Comparison of ENCODE assay signal across 1 cellular context in the genomic region with DNA sequence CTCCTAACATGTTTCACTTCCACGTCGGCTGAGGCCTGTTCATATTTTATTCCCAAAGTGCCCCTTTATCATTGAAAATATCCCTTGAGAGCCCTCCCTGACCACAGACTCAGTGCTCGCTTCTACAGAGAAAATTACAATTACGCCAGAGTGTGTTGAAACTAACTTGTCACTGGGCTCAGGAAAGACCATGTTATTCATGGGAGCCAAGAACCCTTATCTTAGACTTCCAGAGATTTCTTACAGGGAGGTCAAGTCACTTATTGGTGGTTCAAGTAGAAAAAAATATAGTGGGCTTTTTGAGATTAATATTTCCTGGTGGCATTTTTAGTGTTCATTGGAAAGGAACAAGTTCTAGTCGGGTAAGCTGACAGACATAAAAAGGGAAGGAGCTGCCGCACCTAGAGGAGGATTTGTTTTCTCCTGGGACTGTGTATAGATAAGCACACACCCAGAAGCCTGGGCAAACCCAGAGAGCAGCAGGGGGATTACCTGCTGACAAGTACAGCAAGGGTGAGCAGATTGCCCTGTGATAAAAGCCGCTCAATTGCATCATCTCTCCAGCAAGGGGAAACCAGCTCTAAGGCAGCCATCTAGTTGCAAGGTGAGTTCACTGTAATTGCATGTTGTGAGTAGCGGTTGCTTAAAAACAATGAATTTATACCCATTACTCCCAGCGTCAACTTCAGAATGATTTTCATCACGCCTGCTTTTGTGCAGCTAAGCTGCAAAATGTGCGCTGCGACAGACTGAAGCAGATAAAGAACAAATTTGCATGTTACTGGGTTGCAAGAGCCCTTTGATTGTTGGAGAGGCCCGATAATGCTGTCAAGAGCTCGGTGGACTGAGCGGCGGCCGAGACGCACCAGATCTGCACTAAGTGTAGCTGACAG.
TF ChIP-seq lines count a peak whose summit lies in the region.

No MANE protein-coding gene starts in this region.

TF ChIP-seq in K562, 482 proteins besides CTCF, POLR2A, EP300 and RAD21 (continued from another document and continues in another):
- TF ChIP-seq, protein P1, sequence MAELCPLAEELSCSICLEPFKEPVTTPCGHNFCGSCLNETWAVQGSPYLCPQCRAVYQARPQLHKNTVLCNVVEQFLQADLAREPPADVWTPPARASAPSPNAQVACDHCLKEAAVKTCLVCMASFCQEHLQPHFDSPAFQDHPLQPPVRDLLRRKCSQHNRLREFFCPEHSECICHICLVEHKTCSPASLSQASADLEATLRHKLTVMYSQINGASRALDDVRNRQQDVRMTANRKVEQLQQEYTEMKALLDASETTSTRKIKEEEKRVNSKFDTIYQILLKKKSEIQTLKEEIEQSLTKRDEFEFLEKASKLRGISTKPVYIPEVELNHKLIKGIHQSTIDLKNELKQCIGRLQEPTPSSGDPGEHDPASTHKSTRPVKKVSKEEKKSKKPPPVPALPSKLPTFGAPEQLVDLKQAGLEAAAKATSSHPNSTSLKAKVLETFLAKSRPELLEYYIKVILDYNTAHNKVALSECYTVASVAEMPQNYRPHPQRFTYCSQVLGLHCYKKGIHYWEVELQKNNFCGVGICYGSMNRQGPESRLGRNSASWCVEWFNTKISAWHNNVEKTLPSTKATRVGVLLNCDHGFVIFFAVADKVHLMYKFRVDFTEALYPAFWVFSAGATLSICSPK (IDR thresholded peaks at IDR 0.05; ENCODE audit: borderline replicate concordance) = no peak
- TF ChIP-seq, protein P2, sequence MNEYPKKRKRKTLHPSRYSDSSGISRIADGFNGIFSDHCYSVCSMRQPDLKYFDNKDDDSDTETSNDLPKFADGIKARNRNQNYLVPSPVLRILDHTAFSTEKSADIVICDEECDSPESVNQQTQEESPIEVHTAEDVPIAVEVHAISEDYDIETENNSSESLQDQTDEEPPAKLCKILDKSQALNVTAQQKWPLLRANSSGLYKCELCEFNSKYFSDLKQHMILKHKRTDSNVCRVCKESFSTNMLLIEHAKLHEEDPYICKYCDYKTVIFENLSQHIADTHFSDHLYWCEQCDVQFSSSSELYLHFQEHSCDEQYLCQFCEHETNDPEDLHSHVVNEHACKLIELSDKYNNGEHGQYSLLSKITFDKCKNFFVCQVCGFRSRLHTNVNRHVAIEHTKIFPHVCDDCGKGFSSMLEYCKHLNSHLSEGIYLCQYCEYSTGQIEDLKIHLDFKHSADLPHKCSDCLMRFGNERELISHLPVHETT (CRISPR knock-in tag; conservative IDR thresholded peaks at IDR 0.05 in 1 of 2, IDR thresholded peaks at IDR 0.05 in 1 of 2) = no peak
- TF ChIP-seq KDM2B (CRISPR knock-in tag; IDR thresholded peaks at IDR 0.05) (no peak), MAFF (IDR thresholded peaks at IDR 0.05; ENCODE audit: low read length) (no peak), SOX6 (IDR thresholded peaks at IDR 0.05) (peak; percentile 76), ZNF668 (CRISPR knock-in tag; IDR thresholded peaks at IDR 0.05) (no peak), XRCC4 (IDR thresholded peaks at IDR 0.05; ENCODE audit: extremely low read depth, insufficient read depth, insufficient read length) (no peak), MAZ (CRISPR knock-in tag; conservative IDR thresholded peaks at IDR 0.05 in 1 of 2, IDR thresholded peaks at IDR 0.05 in 1 of 2) (no peak), SREBF1 (IDR thresholded peaks at IDR 0.05; ENCODE audit: borderline replicate concordance, low read depth, low read length) (no peak), EZH2 (IDR thresholded peaks at IDR 0.05; ENCODE audit: borderline replicate concordance, low read depth, low read length) (no peak), HDAC2 (IDR thresholded peaks at IDR 0.05) (peak; percentile 35; the same call in 1 of the 2 replicates), TOE1 (IDR thresholded peaks at IDR 0.05; ENCODE audit: borderline replicate concordance) (no peak), TOE1 (CRISPR knock-in tag; IDR thresholded peaks at IDR 0.05; ENCODE audit: borderline replicate concordance, low read depth) (no peak), SMAD1 (IDR thresholded peaks at IDR 0.05; ENCODE audit: low read depth, low read length, partially characterized antibody) (no peak), ZNF121 (CRISPR knock-in tag; conservative IDR thresholded peaks at IDR 0.05) (no peak), ZNF561 (CRISPR knock-in tag; conservative IDR thresholded peaks at IDR 0.05) (no peak), DPF2 (IDR thresholded peaks at IDR 0.05) (peak; percentile 58; the same call in 1 of the 2 replicates), XRCC3 (IDR thresholded peaks at IDR 0.05) (no peak), ZNF174 (CRISPR knock-in tag; IDR thresholded peaks at IDR 0.05) (no peak), BHLHE40 (IDR thresholded peaks at IDR 0.05; ENCODE audit: low read length) (0 out of 2 replicates have a peak, but pooled peaks have one; percentile 9), TBL1XR1 (IDR thresholded peaks at IDR 0.05; ENCODE audit: low read length in 2 of 2) (no peak), ELF2 (CRISPR knock-in tag; IDR thresholded peaks at IDR 0.05) (no peak), CBFA2T3 (IDR thresholded peaks at IDR 0.05) (peak; percentile 40; the same call in 1 of the 2 replicates), SMAD3 (CRISPR knock-in tag; conservative IDR thresholded peaks at IDR 0.05) (no peak), POLR2AphosphoS2 (IDR thresholded peaks at IDR 0.05; ENCODE audit: low read length) (no peak), ZNF263 (CRISPR knock-in tag; IDR thresholded peaks at IDR 0.05; ENCODE audit: borderline replicate concordance) (no peak), FOXA1 (IDR thresholded peaks at IDR 0.05; ENCODE audit: borderline replicate concordance) (no peak), MXI1 (IDR thresholded peaks at IDR 0.05; ENCODE audit: low read depth, low read length) (no peak), RNF2 (IDR thresholded peaks at IDR 0.05) (no peak), SMARCA4 (IDR thresholded peaks at IDR 0.05) (peak; percentile 54; the same call in 1 of the 2 replicates), HNRNPUL1 (IDR thresholded peaks at IDR 0.05; ENCODE audit: low read length) (no peak), PHF20 (IDR thresholded peaks at IDR 0.05; ENCODE audit: partially characterized antibody) (no peak), BACH1 (tag; IDR thresholded peaks at IDR 0.05) (no peak), MAFK (IDR thresholded peaks at IDR 0.05; ENCODE audit: low read length) (no peak), ZNF699 (CRISPR knock-in tag; IDR thresholded peaks at IDR 0.05; ENCODE audit: insufficient replicate concordance) (no peak), HMGN3 (IDR thresholded peaks at IDR 0.05; ENCODE audit: borderline replicate concordance, extremely low read depth, insufficient read length, low read depth, low read length) (no peak), NR3C1 (CRISPR knock-in tag; IDR thresholded peaks at IDR 0.05) (no peak), PRMT5 (CRISPR knock-in tag; IDR thresholded peaks at IDR 0.05) (no peak), CXXC5 (CRISPR knock-in tag; IDR thresholded peaks at IDR 0.05) (peak; percentile 44; the same call in 1 of the 2 replicates)
- TF ChIP-seq, protein P3, sequence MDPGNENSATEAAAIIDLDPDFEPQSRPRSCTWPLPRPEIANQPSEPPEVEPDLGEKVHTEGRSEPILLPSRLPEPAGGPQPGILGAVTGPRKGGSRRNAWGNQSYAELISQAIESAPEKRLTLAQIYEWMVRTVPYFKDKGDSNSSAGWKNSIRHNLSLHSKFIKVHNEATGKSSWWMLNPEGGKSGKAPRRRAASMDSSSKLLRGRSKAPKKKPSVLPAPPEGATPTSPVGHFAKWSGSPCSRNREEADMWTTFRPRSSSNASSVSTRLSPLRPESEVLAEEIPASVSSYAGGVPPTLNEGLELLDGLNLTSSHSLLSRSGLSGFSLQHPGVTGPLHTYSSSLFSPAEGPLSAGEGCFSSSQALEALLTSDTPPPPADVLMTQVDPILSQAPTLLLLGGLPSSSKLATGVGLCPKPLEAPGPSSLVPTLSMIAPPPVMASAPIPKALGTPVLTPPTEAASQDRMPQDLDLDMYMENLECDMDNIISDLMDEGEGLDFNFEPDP (CRISPR knock-in tag; IDR thresholded peaks at IDR 0.05) = no peak
- TF ChIP-seq, protein P4, sequence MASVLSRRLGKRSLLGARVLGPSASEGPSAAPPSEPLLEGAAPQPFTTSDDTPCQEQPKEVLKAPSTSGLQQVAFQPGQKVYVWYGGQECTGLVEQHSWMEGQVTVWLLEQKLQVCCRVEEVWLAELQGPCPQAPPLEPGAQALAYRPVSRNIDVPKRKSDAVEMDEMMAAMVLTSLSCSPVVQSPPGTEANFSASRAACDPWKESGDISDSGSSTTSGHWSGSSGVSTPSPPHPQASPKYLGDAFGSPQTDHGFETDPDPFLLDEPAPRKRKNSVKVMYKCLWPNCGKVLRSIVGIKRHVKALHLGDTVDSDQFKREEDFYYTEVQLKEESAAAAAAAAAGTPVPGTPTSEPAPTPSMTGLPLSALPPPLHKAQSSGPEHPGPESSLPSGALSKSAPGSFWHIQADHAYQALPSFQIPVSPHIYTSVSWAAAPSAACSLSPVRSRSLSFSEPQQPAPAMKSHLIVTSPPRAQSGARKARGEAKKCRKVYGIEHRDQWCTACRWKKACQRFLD (CRISPR knock-in tag; IDR thresholded peaks at IDR 0.05) = no peak
- TF ChIP-seq, protein P5, sequence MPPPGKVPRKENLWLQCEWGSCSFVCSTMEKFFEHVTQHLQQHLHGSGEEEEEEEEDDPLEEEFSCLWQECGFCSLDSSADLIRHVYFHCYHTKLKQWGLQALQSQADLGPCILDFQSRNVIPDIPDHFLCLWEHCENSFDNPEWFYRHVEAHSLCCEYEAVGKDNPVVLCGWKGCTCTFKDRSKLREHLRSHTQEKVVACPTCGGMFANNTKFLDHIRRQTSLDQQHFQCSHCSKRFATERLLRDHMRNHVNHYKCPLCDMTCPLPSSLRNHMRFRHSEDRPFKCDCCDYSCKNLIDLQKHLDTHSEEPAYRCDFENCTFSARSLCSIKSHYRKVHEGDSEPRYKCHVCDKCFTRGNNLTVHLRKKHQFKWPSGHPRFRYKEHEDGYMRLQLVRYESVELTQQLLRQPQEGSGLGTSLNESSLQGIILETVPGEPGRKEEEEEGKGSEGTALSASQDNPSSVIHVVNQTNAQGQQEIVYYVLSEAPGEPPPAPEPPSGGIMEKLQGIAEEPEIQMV (tag; conservative IDR thresholded peaks at IDR 0.05; ENCODE audit: low read depth) = no peak
- TF ChIP-seq, protein P6, sequence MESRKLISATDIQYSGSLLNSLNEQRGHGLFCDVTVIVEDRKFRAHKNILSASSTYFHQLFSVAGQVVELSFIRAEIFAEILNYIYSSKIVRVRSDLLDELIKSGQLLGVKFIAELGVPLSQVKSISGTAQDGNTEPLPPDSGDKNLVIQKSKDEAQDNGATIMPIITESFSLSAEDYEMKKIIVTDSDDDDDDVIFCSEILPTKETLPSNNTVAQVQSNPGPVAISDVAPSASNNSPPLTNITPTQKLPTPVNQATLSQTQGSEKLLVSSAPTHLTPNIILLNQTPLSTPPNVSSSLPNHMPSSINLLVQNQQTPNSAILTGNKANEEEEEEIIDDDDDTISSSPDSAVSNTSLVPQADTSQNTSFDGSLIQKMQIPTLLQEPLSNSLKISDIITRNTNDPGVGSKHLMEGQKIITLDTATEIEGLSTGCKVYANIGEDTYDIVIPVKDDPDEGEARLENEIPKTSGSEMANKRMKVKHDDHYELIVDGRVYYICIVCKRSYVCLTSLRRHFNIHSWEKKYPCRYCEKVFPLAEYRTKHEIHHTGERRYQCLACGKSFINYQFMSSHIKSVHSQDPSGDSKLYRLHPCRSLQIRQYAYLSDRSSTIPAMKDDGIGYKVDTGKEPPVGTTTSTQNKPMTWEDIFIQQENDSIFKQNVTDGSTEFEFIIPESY (CRISPR knock-in tag; IDR thresholded peaks at IDR 0.05) = no peak
- TF ChIP-seq, protein P7, sequence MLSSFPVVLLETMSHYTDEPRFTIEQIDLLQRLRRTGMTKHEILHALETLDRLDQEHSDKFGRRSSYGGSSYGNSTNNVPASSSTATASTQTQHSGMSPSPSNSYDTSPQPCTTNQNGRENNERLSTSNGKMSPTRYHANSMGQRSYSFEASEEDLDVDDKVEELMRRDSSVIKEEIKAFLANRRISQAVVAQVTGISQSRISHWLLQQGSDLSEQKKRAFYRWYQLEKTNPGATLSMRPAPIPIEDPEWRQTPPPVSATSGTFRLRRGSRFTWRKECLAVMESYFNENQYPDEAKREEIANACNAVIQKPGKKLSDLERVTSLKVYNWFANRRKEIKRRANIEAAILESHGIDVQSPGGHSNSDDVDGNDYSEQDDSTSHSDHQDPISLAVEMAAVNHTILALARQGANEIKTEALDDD (IDR thresholded peaks at IDR 0.05) = peak; percentile 75
- TF ChIP-seq, protein P8, sequence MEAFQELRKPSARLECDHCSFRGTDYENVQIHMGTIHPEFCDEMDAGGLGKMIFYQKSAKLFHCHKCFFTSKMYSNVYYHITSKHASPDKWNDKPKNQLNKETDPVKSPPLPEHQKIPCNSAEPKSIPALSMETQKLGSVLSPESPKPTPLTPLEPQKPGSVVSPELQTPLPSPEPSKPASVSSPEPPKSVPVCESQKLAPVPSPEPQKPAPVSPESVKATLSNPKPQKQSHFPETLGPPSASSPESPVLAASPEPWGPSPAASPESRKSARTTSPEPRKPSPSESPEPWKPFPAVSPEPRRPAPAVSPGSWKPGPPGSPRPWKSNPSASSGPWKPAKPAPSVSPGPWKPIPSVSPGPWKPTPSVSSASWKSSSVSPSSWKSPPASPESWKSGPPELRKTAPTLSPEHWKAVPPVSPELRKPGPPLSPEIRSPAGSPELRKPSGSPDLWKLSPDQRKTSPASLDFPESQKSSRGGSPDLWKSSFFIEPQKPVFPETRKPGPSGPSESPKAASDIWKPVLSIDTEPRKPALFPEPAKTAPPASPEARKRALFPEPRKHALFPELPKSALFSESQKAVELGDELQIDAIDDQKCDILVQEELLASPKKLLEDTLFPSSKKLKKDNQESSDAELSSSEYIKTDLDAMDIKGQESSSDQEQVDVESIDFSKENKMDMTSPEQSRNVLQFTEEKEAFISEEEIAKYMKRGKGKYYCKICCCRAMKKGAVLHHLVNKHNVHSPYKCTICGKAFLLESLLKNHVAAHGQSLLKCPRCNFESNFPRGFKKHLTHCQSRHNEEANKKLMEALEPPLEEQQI (IDR thresholded peaks at IDR 0.05) = no peak
- TF ChIP-seq, protein P9, sequence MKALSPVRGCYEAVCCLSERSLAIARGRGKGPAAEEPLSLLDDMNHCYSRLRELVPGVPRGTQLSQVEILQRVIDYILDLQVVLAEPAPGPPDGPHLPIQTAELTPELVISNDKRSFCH (CRISPR knock-in tag; IDR thresholded peaks at IDR 0.05) = no peak
- TF ChIP-seq, protein P9 (tag; IDR thresholded peaks at IDR 0.05) = no peak
- TF ChIP-seq, protein P10, sequence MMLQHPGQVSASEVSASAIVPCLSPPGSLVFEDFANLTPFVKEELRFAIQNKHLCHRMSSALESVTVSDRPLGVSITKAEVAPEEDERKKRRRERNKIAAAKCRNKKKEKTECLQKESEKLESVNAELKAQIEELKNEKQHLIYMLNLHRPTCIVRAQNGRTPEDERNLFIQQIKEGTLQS (IDR thresholded peaks at IDR 0.05) = peak; percentile 92
- TF ChIP-seq, protein P10 (CRISPR knock-in tag; conservative IDR thresholded peaks at IDR 0.05) = no peak
